In genomic region chr5:168114444-168115017, GRCh38 we compare ENCODE assay signal across 2 cellular contexts.
TF ChIP-seq lines count a peak whose summit lies in the region.

No MANE protein-coding gene starts in this region.

TF ChIP-seq in Ishikawa, 13 proteins besides CTCF, POLR2A, EP300 and RAD21 (continued from another document):
- no peak for TF ChIP-seq REST (IDR thresholded peaks at IDR 0.05; ENCODE audit: low read depth)
- no peak for TF ChIP-seq TAF1 (IDR thresholded peaks at IDR 0.05; ENCODE audit: low read depth)
- TF ChIP-seq EGR1 (IDR thresholded peaks at IDR 0.05): no peak
- no peak for TF ChIP-seq CEBPB (IDR thresholded peaks at IDR 0.05)
- TF ChIP-seq TEAD4 (IDR thresholded peaks at IDR 0.05): no peak
- TF ChIP-seq TCF12 (IDR thresholded peaks at IDR 0.05; ENCODE audit: low read depth): no peak
- TF ChIP-seq YY1 (IDR thresholded peaks at IDR 0.05; ENCODE audit: low read depth): no peak
- no peak for TF ChIP-seq CREB1 (IDR thresholded peaks at IDR 0.05; ENCODE audit: low read depth)
- no peak for TF ChIP-seq ZBTB7A (IDR thresholded peaks at IDR 0.05; ENCODE audit: low read depth)
- no peak for TF ChIP-seq USF1 (IDR thresholded peaks at IDR 0.05)
- TF ChIP-seq NFIC (IDR thresholded peaks at IDR 0.05): no peak
- TF ChIP-seq MAX (IDR thresholded peaks at IDR 0.05): no peak

TF ChIP-seq in HepG2, 621 proteins besides CTCF, POLR2A, EP300 and RAD21 (continued from another document and continues in another):
- TF ChIP-seq IRF2 (CRISPR knock-in tag; IDR thresholded peaks at IDR 0.05): no peak
- no peak for TF ChIP-seq ETS1 (CRISPR knock-in tag; IDR thresholded peaks at IDR 0.05)
- no peak for TF ChIP-seq PATZ1 (CRISPR knock-in tag; IDR thresholded peaks at IDR 0.05)
- no peak for TF ChIP-seq BATF2 (CRISPR knock-in tag; IDR thresholded peaks at IDR 0.05)
- no peak for TF ChIP-seq RNF219 (CRISPR knock-in tag; IDR thresholded peaks at IDR 0.05)
- TF ChIP-seq ZNF331 (CRISPR knock-in tag; IDR thresholded peaks at IDR 0.05): no peak
- peak; percentile 83 for TF ChIP-seq SMC3 (IDR thresholded peaks at IDR 0.05; ENCODE audit: low read length)
- no peak for TF ChIP-seq NONO (IDR thresholded peaks at IDR 0.05)
- no peak for TF ChIP-seq NONO (CRISPR knock-in tag; conservative IDR thresholded peaks at IDR 0.05)
- TF ChIP-seq ZNF589 (CRISPR knock-in tag; conservative IDR thresholded peaks at IDR 0.05): no peak
- TF ChIP-seq MLX (CRISPR knock-in tag; IDR thresholded peaks at IDR 0.05): no peak
- no peak for TF ChIP-seq KIAA2018 (CRISPR knock-in tag; IDR thresholded peaks at IDR 0.05; ENCODE audit: borderline replicate concordance)
- TF ChIP-seq PHF8 (CRISPR knock-in tag; IDR thresholded peaks at IDR 0.05): no peak
- 0 out of 2 replicates have a peak, but pooled peaks have one; percentile 45 for TF ChIP-seq ZNF441 (CRISPR knock-in tag; IDR thresholded peaks at IDR 0.05; ENCODE audit: borderline replicate concordance)
- no peak for TF ChIP-seq JUN (CRISPR knock-in tag; IDR thresholded peaks at IDR 0.05)
- TF ChIP-seq ZEB1 (IDR thresholded peaks at IDR 0.05; ENCODE audit: insufficient replicate concordance, low read depth): no peak
- TF ChIP-seq ZNF615 (CRISPR knock-in tag; IDR thresholded peaks at IDR 0.05; ENCODE audit: borderline replicate concordance): no peak
- no peak for TF ChIP-seq ZNF609 (CRISPR knock-in tag; IDR thresholded peaks at IDR 0.05; ENCODE audit: borderline replicate concordance)
- TF ChIP-seq TCF12 (IDR thresholded peaks at IDR 0.05): no peak
- no peak for TF ChIP-seq TCF12 (CRISPR knock-in tag; IDR thresholded peaks at IDR 0.05)
- TF ChIP-seq DMTF1 (CRISPR knock-in tag; IDR thresholded peaks at IDR 0.05): no peak
- no peak for TF ChIP-seq TRIM22 (IDR thresholded peaks at IDR 0.05)
- TF ChIP-seq SNAPC5 (CRISPR knock-in tag; IDR thresholded peaks at IDR 0.05; ENCODE audit: borderline replicate concordance): no peak
- TF ChIP-seq TCF7 (IDR thresholded peaks at IDR 0.05; ENCODE audit: low read depth): no peak
- no peak for TF ChIP-seq ZNF563 (CRISPR knock-in tag; IDR thresholded peaks at IDR 0.05)
- no peak for TF ChIP-seq ZNF432 (CRISPR knock-in tag; IDR thresholded peaks at IDR 0.05; ENCODE audit: borderline replicate concordance)
- no peak for TF ChIP-seq MXD4 (CRISPR knock-in tag; IDR thresholded peaks at IDR 0.05)
- peak; percentile 35 for TF ChIP-seq XRCC5 (optimal IDR thresholded peaks at IDR 0.05; ENCODE audit: low read length)
